ENCODE assay signal across 15 cellular contexts in the genomic region with DNA sequence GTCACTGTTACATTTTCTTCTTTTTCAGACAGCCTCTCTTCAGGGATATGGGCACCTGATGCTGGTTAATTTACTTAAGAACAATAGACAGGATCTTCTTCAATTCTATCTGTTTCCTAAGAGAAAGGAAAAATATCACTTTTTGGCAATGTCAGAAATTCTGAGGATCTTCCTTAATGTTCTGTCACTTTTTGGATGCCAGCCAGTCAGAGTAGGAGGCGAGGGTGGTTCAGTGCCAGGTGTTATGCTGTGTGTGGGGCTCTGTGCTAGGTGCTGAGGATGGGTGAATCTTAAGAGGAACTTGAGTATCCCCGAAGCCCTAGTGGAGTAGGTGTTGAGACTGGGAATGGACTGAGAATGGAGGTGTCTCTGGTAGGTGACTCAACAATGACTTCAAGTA.
"Had no signal": no experiment of that assay in that cellular context is flagged by ENCODE, and none has a peak within 500 bp of the region (broad histone marks: within the 10 kb centered on the region; RNA-seq: fewer than 3 reads in every experiment).

No MANE protein-coding gene starts in this region.

- DNase-seq: islet precursor cell; left ventricle myocardium inferior; mesendoderm; naive B cell; natural killer cell; nephron progenitor cell; occipital lobe; retina; right cardiac atrium; stimulated activated CD4-positive, alpha-beta T cell treated with anti-CD3 and anti-CD28 coated beads, Interleukin-12 subunit alpha, Interleukin-12 subunit beta, amount 100 ng/mL, for 4 hours; stimulated activated CD4-positive, alpha-beta T cell treated with anti-CD3 and anti-CD28 coated beads, Interleukin-15, amount 100 ng/mL, for 24 hours; stimulated activated CD4-positive, alpha-beta T cell treated with anti-CD3 and anti-CD28 coated beads, Interleukin-2, amount 100 ng/mL, for 24 hours; stimulated activated CD4-positive, alpha-beta T cell treated with anti-CD3 and anti-CD28 coated beads, Interleukin-4, amount 100 ng/mL, for 1 hour; stimulated activated naive CD4-positive, alpha-beta T cell; uterus had no signal
